8 cellular contexts compared by ENCODE assay signal in genomic region chr10:104253576-104254410, GRCh38. TPM values are rescaled to one million over a fixed set of nuclear protein-coding genes. Genes with fewer than 3 reads are reported as not detected.
DNase-seq lines count a peak whose midpoint lies in the region; ATAC-seq and TF ChIP-seq lines count a peak whose summit lies in the region.

No MANE protein-coding gene starts in this region.

- H3K4me1 ChIP-seq in esophagus (ENCODE audit: control insufficient read depth in 2 of 2, insufficient read depth in 2 of 2, low read length in 1 of 2) (no peaks in the 10 kb centered on the region), psoas muscle (peaks cover 27% of the 10 kb centered on the region)

- POLR2A ChIA-PET in RWPE1 (lab: Yijun Ruan, JAX; ENCODE audit: low non-redundant PET): interaction anchor here (0.5 to 0.6 kb wide), 2 partner anchors 158 to 408 kb away, joined by 3 to 7 read pairs; no protein-coding TSS in a partner anchor

- DNase-seq in ELR (ENCODE audit: low read depth) (peak; percentile 42), RWPE1 (ENCODE audit: low spot score) (no peak), psoas muscle (no peak), mucosa of gallbladder (ENCODE audit: low spot score) (no peak), activated gamma-delta T cell (lab: John Stamatoyannopoulos, UW) (no peak)

- 74 to 76% methylated on average over 10 of the region's 10 CpGs for WGBS in esophagus, 2 donors
- WGBS in psoas muscle, 3 donors: 83 to 85% (median 84%) methylated on average over 10 of the region's 10 CpGs

- H3K36me3 ChIP-seq in esophagus (ENCODE audit: control insufficient read depth in 2 of 2, insufficient read depth in 2 of 2, low read length in 1 of 2): peaks cover 0 to 3% of the 10 kb centered on the region in 2 donors
- peaks cover 0 to 17% of the 10 kb centered on the region in 2 donors for H3K36me3 ChIP-seq in psoas muscle (ENCODE audit: insufficient read depth in 1 of 2, low read depth in 1 of 2)

- intact Hi-C loops in psoas muscle (cut with DNase I): loop anchor here in 1 of 2 donors (1.0 to 10.0 kb wide), 2 partner anchors 21 to 129 kb away; partner anchors contain the start of genes CFAP43 and SFR1

- TF ChIP-seq CTCF in RWPE1 (conservative IDR thresholded peaks at IDR 0.05; ENCODE audit: low read depth) (no peak), psoas muscle (IDR thresholded peaks at IDR 0.05) (no peak)

- H3K27ac ChIP-seq in RWPE1 (peak overlapping the region; percentile 94), esophagus (ENCODE audit: low read depth in 2 of 2, low read length in 1 of 2) (peak overlapping the region; percentile 90 to 95), psoas muscle (peak overlapping the region; percentile 99)

- H3K4me3 ChIP-seq in esophagus (ENCODE audit: low read depth in 1 of 2, low read length in 2 of 2): peak overlapping the region in 1 of 2 donors; percentile 92
- H3K4me3 ChIP-seq in psoas muscle: peak overlapping the region; percentile 94

- H3K27me3 ChIP-seq in esophagus (ENCODE audit: control insufficient read depth in 1 of 2, insufficient read depth in 2 of 2, low read length in 2 of 2): no peaks in the 10 kb centered on the region
- H3K27me3 ChIP-seq in psoas muscle (ENCODE audit: insufficient read depth in 3 of 3, low read length in 2 of 3): no peaks in the 10 kb centered on the region

- no peaks in the 10 kb centered on the region for H3K9me3 ChIP-seq in esophagus (ENCODE audit: control insufficient read depth in 2 of 2, insufficient read depth in 1 of 2, low read depth in 1 of 2, low read length in 1 of 2)
- no peaks in the 10 kb centered on the region for H3K9me3 ChIP-seq in psoas muscle

- ATAC-seq in psoas muscle (no peak), HG03469 (IDR thresholded peaks at IDR 0.05; ENCODE audit: unreplicated experiment) (no peak), HG03045 (IDR thresholded peaks at IDR 0.05; ENCODE audit: unreplicated experiment) (no peak)

- CTCF ChIA-PET in RWPE1 (lab: Yijun Ruan, JAX): interaction anchor here (0.6 kb wide), 1 partner anchor 9 kb away, joined by 3 read pairs; no protein-coding TSS in a partner anchor

RNA-seq across cellular contexts. Expression of gene GSTO1, which starts 0.9 kb away (rescaled TPM):
- polyA plus RNA-seq in esophagus (10 to 100 TPM; 57.4 to 63.1 TPM), psoas muscle (100 to 1,000 TPM in 2 of 3 donors, 10 to 100 TPM in 1; 73.7 to 742 (median 120) TPM)
- total RNA-seq in psoas muscle (100 to 1,000 TPM in 3 of 4 donors, 10 to 100 TPM in 1; 95.9 to 222 (median 114) TPM), mucosa of gallbladder (95.0 TPM)

RNA-seq across cellular contexts. Expression of gene GSTO2, which starts 15.2 kb away (rescaled TPM):
- polyA plus RNA-seq in esophagus (10 to 100 TPM; 19.9 to 20.3 TPM), psoas muscle (1 to 10 TPM in 2 of 3 donors, under 1 TPM in 1; 0.23 to 4.6 (median 1.1) TPM)
- total RNA-seq in psoas muscle (1 to 10 TPM; 1.2 to 3.3 (median 2.0) TPM), mucosa of gallbladder (17.2 TPM)

RNA-seq across cellular contexts. Expression of gene CFAP43, which starts 21.6 kb away (rescaled TPM):
- polyA plus RNA-seq in esophagus: under 1 TPM; 0.04 to 0.16 TPM
- total RNA-seq in psoas muscle: under 1 TPM in 1 of 4 donors, not detected in 3; 0.04 TPM
- polyA plus RNA-seq in psoas muscle: under 1 TPM in 2 of 3 donors, not detected in 1; 0.11 to 0.44 TPM
- total RNA-seq in mucosa of gallbladder: 1.9 TPM
